ENCODE assay signal across 16 cellular contexts in genomic region chr10:102235598-102235920, GRCh38. TPM values are rescaled to one million over a fixed set of nuclear protein-coding genes. Genes with fewer than 3 reads are reported as not detected.
DNase-seq lines count a peak whose midpoint lies in the region; ATAC-seq, FAIRE-seq and TF ChIP-seq lines count a peak whose summit lies in the region.
"Had no signal": no experiment of that assay in that cellular context is flagged by ENCODE, and none has a peak within 500 bp of the region (broad histone marks: within the 10 kb centered on the region; RNA-seq: fewer than 3 reads in every experiment).

No MANE protein-coding gene starts in this region.

- H2BK120ac ChIP-seq in mesenchymal stem cell (ENCODE audit: low read depth, low read length), result no peak overlapping the region

- no peak overlapping the region for H3K14ac ChIP-seq in mesenchymal stem cell (ENCODE audit: low read length in 2 of 2)

- H3K27me3 ChIP-seq in HepG2 (ENCODE audit: control insufficient read depth in 1 of 2, insufficient read depth in 2 of 2, low read length in 2 of 2) (peaks cover 12 to 71% of the 10 kb centered on the region in 2 experiments; a peak in 4 of 5 replicates), right lobe of liver (no peaks in the 10 kb centered on the region), SJSA1 (replicated peaks) (peaks cover 19% of the 10 kb centered on the region), keratinocyte (ENCODE audit: control insufficient read depth, extremely low read depth, insufficient read depth, low read length) (peaks cover 15% of the 10 kb centered on the region), mesenchymal stem cell (ENCODE audit: control insufficient read depth in 1 of 2, insufficient read depth in 1 of 2, low read length in 2 of 2) (peaks cover 21 to 49% of the 10 kb centered on the region in 2 experiments)

- in situ Hi-C loops in HepG2 (cut with HindIII; ENCODE audit: extremely low pct_ligation_motif_present, low pct_unique_long_range_greater_than_20kb), result no loop called here

- no peak overlapping the region for H3K23ac ChIP-seq in mesenchymal stem cell (ENCODE audit: low read length in 2 of 2)

- H4K20me1 ChIP-seq in HepG2 (ENCODE audit: insufficient read depth, low read length) (no peaks in the 10 kb centered on the region), keratinocyte (ENCODE audit: control insufficient read depth, extremely low read depth, insufficient read depth, low read length) (no peaks in the 10 kb centered on the region)

- TF ChIP-seq POLR2A in HepG2 (IDR thresholded peaks at IDR 0.05; ENCODE audit: insufficient read depth in 1 of 2, low read depth in 2 of 2, low read length in 2 of 2) (no peak), right lobe of liver (IDR thresholded peaks at IDR 0.05) (no peak)

- H3K79me1 ChIP-seq in mesenchymal stem cell (replicated peaks; ENCODE audit: low read length, poor library complexity, severe bottlenecking), result no peaks in the 10 kb centered on the region

- H3K36me3 ChIP-seq in HepG2 (replicated peaks in 1 of 2; ENCODE audit: control insufficient read depth in 1 of 2, insufficient read depth in 2 of 2, low read length in 2 of 2) (no peaks in the 10 kb centered on the region), right lobe of liver (no peaks in the 10 kb centered on the region), SJSA1 (no peaks in the 10 kb centered on the region), keratinocyte (ENCODE audit: control insufficient read depth in 2 of 2, extremely low read depth in 1 of 2, insufficient read depth in 2 of 2, low read length in 2 of 2) (no peaks in the 10 kb centered on the region), mesenchymal stem cell (ENCODE audit: control insufficient read depth in 1 of 2, insufficient read depth in 2 of 2, low read depth in 1 of 2, low read length in 2 of 2) (no peaks in the 10 kb centered on the region)

- ATAC-seq in HepG2 (no peak), right lobe of liver (no peak), HG03378 (IDR thresholded peaks at IDR 0.05; ENCODE audit: unreplicated experiment) (no peak), HG03457 (IDR thresholded peaks at IDR 0.05; ENCODE audit: unreplicated experiment) (no peak)
- ATAC-seq: activated CD8-positive, alpha-beta T cell treated with anti-CD3 and anti-CD28 coated beads for 36 hours; left ventricle myocardium superior had no signal

- H2AFZ ChIP-seq in HepG2 (ENCODE audit: low read length) (no peak overlapping the region), keratinocyte (ENCODE audit: control insufficient read depth, low read length) (no peak overlapping the region), mesenchymal stem cell (ENCODE audit: low read depth, low read length) (no peak overlapping the region)
- H2AFZ ChIP-seq: parathyroid adenoma had no signal

- H3K79me2 ChIP-seq in HepG2 (ENCODE audit: insufficient read depth, low read length), result no peaks in the 10 kb centered on the region
- no peaks in the 10 kb centered on the region for H3K79me2 ChIP-seq in keratinocyte (ENCODE audit: control insufficient read depth, insufficient read depth, low read length)
- H3K79me2 ChIP-seq: parathyroid adenoma had no signal

- TF ChIP-seq RAD21 in HepG2 (CRISPR knock-in tag; IDR thresholded peaks at IDR 0.05), result no peak

- intact Hi-C loops in HepG2 (cut with micrococcal nuclease; ENCODE audit: unreplicated experiment) (no loop called here), right lobe of liver (cut with DNase I) (loop anchor here in 1 of 2 donors (5.0 kb wide), 1 partner anchor 112 kb away; no protein-coding TSS in a partner anchor)

- no peak overlapping the region for H3K27ac ChIP-seq in HepG2 (ENCODE audit: extremely low read length, insufficient read depth, low read length)
- H3K27ac ChIP-seq in right lobe of liver, result no peak overlapping the region
- no peak overlapping the region for H3K27ac ChIP-seq in SJSA1
- no peak overlapping the region for H3K27ac ChIP-seq in keratinocyte (ENCODE audit: control insufficient read depth, insufficient read depth, low read length)
- no peak overlapping the region for H3K27ac ChIP-seq in mesenchymal stem cell (ENCODE audit: low read length, poor library complexity, severe bottlenecking)
- no peak overlapping the region for H3K27ac ChIP-seq in coronary artery
- H3K27ac ChIP-seq: parathyroid adenoma had no signal

- no peak overlapping the region for H2BK5ac ChIP-seq in mesenchymal stem cell (ENCODE audit: low read depth, low read length, poor library complexity, severe bottlenecking)

- H3K4me3 ChIP-seq in HepG2 (replicated peaks in 1 of 3; ENCODE audit: insufficient read depth in 1 of 3, low read depth in 2 of 3, low read length in 3 of 3) (no peak overlapping the region), right lobe of liver (no peak overlapping the region), SJSA1 (no peak overlapping the region), keratinocyte (ENCODE audit: control insufficient read depth in 2 of 3, extremely low read depth in 1 of 3, insufficient read depth in 2 of 3, low read depth in 1 of 3, low read length in 3 of 3) (no peak overlapping the region), mesenchymal stem cell (ENCODE audit: insufficient read depth in 1 of 2, low read depth in 1 of 2, low read length in 2 of 2) (no peak overlapping the region), coronary artery (no peak overlapping the region)

- no peak overlapping the region for H3K18ac ChIP-seq in mesenchymal stem cell (ENCODE audit: low read depth in 1 of 2, low read length in 2 of 2)

- CTCF ChIA-PET in HepG2 (lab: Yijun Ruan, JAX; ENCODE audit: low intra/inter-chr PET ratio, low total read pairs), result no interaction called here

- FAIRE-seq in HepG2 (lab: Jason Lieb, UNC) (no peak), keratinocyte (lab: Jason Lieb, UNC) (peak; percentile 86)

- no peak overlapping the region for H2BK12ac ChIP-seq in mesenchymal stem cell (ENCODE audit: low read length in 2 of 2)

- H2AK5ac ChIP-seq in mesenchymal stem cell (ENCODE audit: low read length, severe bottlenecking), result no peak overlapping the region

- no TSS peak for BruUV-seq in HepG2 (replicated peaks; lab: Mats Ljungman, UMichigan)

- no peaks in the 10 kb centered on the region for H3K9me1 ChIP-seq in keratinocyte (ENCODE audit: control insufficient read depth, extremely low read depth, insufficient read depth, low read length)

- TF ChIP-seq EP300 in HepG2 (IDR thresholded peaks at IDR 0.05; ENCODE audit: low read depth in 2 of 2, low read length in 2 of 2), result no peak
- TF ChIP-seq EP300 in HepG2 (CRISPR knock-in tag; IDR thresholded peaks at IDR 0.05; ENCODE audit: borderline replicate concordance), result no peak

- H3K4me2 ChIP-seq in HepG2 (ENCODE audit: low read depth, low read length) (no peak overlapping the region), keratinocyte (ENCODE audit: control insufficient read depth, extremely low read depth, insufficient read depth, low read depth, low read length) (no peak overlapping the region), mesenchymal stem cell (ENCODE audit: low read length, poor library complexity, severe bottlenecking) (no peak overlapping the region)

- dilution Hi-C loops in keratinocyte (cut with MboI; ENCODE audit: extremely low pct_ligation_motif_present, low sequenced_read_pairs), result no loop called here

- H4K8ac ChIP-seq in mesenchymal stem cell (ENCODE audit: low read length), result no peak overlapping the region

- H4K91ac ChIP-seq in mesenchymal stem cell (ENCODE audit: low read length), result no peak overlapping the region

- H3K9me3 ChIP-seq in HepG2 (ENCODE audit: low read length) (no peaks in the 10 kb centered on the region), right lobe of liver (no peaks in the 10 kb centered on the region), SJSA1 (replicated peaks) (0 out of 2 replicates have a peak, but pooled peaks cover 4% of the 10 kb centered on the region), keratinocyte (ENCODE audit: control insufficient read depth, low read depth, low read length) (no peaks in the 10 kb centered on the region), mesenchymal stem cell (ENCODE audit: control insufficient read depth, low read length) (no peaks in the 10 kb centered on the region)

- no peak overlapping the region for H3K4ac ChIP-seq in mesenchymal stem cell (ENCODE audit: low read depth in 1 of 2, low read length in 2 of 2)

- TF ChIP-seq CTCF in HepG2 (CRISPR knock-in tag; IDR thresholded peaks at IDR 0.05), result no peak
- no peak for TF ChIP-seq CTCF in right lobe of liver (IDR thresholded peaks at IDR 0.05)
- TF ChIP-seq CTCF in keratinocyte (optimal IDR thresholded peaks at IDR 0.05 in 1 of 3, IDR thresholded peaks at IDR 0.05 in 1 of 3, conservative IDR thresholded peaks at IDR 0.05 in 1 of 3; ENCODE audit: extremely low read depth in 1 of 3, insufficient read depth in 2 of 3, low read length in 3 of 3), result no peak
- no peak for TF ChIP-seq CTCF in coronary artery (IDR thresholded peaks at IDR 0.05)

- peaks cover 39% of the 10 kb centered on the region for H3K4me1 ChIP-seq in HepG2 (ENCODE audit: insufficient read depth, low read length)
- peaks cover 0 to 15% (median 7%) of the 10 kb centered on the region in 4 donors for H3K4me1 ChIP-seq in right lobe of liver
- peaks cover 14% of the 10 kb centered on the region for H3K4me1 ChIP-seq in SJSA1 (replicated peaks)
- peaks cover 15% of the 10 kb centered on the region for H3K4me1 ChIP-seq in keratinocyte (ENCODE audit: control insufficient read depth, extremely low read depth, insufficient read depth, low read length)
- peaks cover 21% of the 10 kb centered on the region for H3K4me1 ChIP-seq in mesenchymal stem cell (ENCODE audit: control insufficient read depth, insufficient read depth, low read depth, low read length)

- 64% methylated on average over 1 of the region's 1 CpG for WGBS in HepG2 (ENCODE audit: low lambda C conversion rate)
- WGBS in right lobe of liver (ENCODE audit: insufficient coverage, low coverage, low lambda C conversion rate, missing lambda C conversion rate), result 80% methylated on average over 1 of the region's 1 CpG
- 76% methylated on average over 1 of the region's 1 CpG for WGBS in mesenchymal stem cell

- DNase-seq in HepG2 (ENCODE audit: low spot score) (no peak), right lobe of liver (no peak), SJSA1 (ENCODE audit: low read depth in 1 of 2, low spot score in 2 of 2) (peak; percentile 52 to 59), keratinocyte (ENCODE audit: low read depth, low spot score) (no peak), mesenchymal stem cell (no peak), coronary artery (ENCODE audit: low spot score) (no peak)
- DNase-seq: activated CD8-positive, alpha-beta T cell treated with anti-CD3 and anti-CD28 coated beads for 36 hours; caudate nucleus; hypothalamus; left ventricle myocardium superior; NCI-H748 treated with DMSO at 0.1 percent for 48 hours; trophoblast cell had no signal

- POLR2A ChIA-PET in HepG2 (lab: Yijun Ruan, JAX), result interaction anchor here (1.4 kb wide), 1 partner anchor 10 kb away, joined by 9 read pairs; the partner anchor contains the start of gene GBF1

- H3K9ac ChIP-seq in HepG2 (ENCODE audit: insufficient read depth, low read depth, low read length), result no peak overlapping the region
- no peak overlapping the region for H3K9ac ChIP-seq in keratinocyte (ENCODE audit: control insufficient read depth, extremely low read depth, insufficient read depth, low read length)
- no peak overlapping the region for H3K9ac ChIP-seq in mesenchymal stem cell (ENCODE audit: low read length)
- H3K9ac ChIP-seq: parathyroid adenoma had no signal

- no peak overlapping the region for H2BK15ac ChIP-seq in mesenchymal stem cell (ENCODE audit: low read depth, poor library complexity, severe bottlenecking)

RNA-seq across cellular contexts. Expression of gene PITX3, which starts 5.8 kb away (rescaled TPM):
- total RNA-seq in HepG2 (2016; rRNA removed; fragmentation: Illumina TruSeq; extraction: Trizol), result not detected in 2 replicates
- not detected in 2 replicates for total RNA-seq in HepG2 (2016; cell fraction: cytosol; rRNA removed; fragmentation: Illumina TruSeq; extraction: Trizol; ENCODE audit: low read depth)
- total RNA-seq in HepG2 (2016; cell fraction: insoluble cytoplasmic fraction; rRNA removed; fragmentation: Illumina TruSeq; extraction: Trizol), result not detected in 2 replicates
- total RNA-seq in HepG2 (2016; cell fraction: membrane; rRNA removed; fragmentation: Illumina TruSeq; extraction: Trizol), result 0.14 TPM in 1 of 2 replicates, not detected in the other
- total RNA-seq in HepG2 (2016; cell fraction: nucleus; rRNA removed; fragmentation: Illumina TruSeq; extraction: Trizol), result not detected in 2 replicates
- not detected in 2 replicates for polyA plus RNA-seq in HepG2 (2011; rRNA removed)
- 0.05 TPM in 1 of 2 replicates, not detected in the other for polyA plus RNA-seq in HepG2 (2011; cell fraction: cytosol; rRNA removed)
- polyA plus RNA-seq in HepG2 (2011; cell fraction: nucleus; rRNA removed), result 0.11 TPM in 1 of 2 replicates, not detected in the other
- polyA plus RNA-seq in HepG2 (2012), result not detected in 2 replicates
- 0.11 and 0.28 TPM in 2 replicates for polyA plus RNA-seq in HepG2 (2016; cell fraction: cytosol; fragmentation: Illumina TruSeq; extraction: Trizol; ENCODE audit: low read depth)
- not detected in 2 replicates for polyA plus RNA-seq in HepG2 (2016; cell fraction: insoluble cytoplasmic fraction; fragmentation: Illumina TruSeq; extraction: Trizol; ENCODE audit: low read depth)
- 0.12 TPM in 1 of 2 replicates, not detected in the other for polyA plus RNA-seq in HepG2 (2016; cell fraction: membrane; fragmentation: Illumina TruSeq; extraction: Trizol; ENCODE audit: low read depth)
- polyA plus RNA-seq in HepG2 (2016; cell fraction: nucleus; fragmentation: Illumina TruSeq; extraction: Trizol; ENCODE audit: insufficient read depth, low read depth), result not detected in 2 replicates
- polyA minus RNA-seq in HepG2 (2011; rRNA and poly(A)+ RNA removed; ENCODE audit: low replicate concordance), result not detected in 2 replicates
- polyA minus RNA-seq in HepG2 (2011; cell fraction: cytosol; rRNA and poly(A)+ RNA removed), result not detected in 2 replicates
- not detected in 2 replicates for polyA minus RNA-seq in HepG2 (2011; cell fraction: nucleus; rRNA and poly(A)+ RNA removed)
- not detected for total RNA-seq in right lobe of liver
- not detected in 2 replicates for total RNA-seq in SJSA1 (2014; rRNA removed; shearing (Covaris generic))
- polyA plus RNA-seq in keratinocyte, result not detected in 3 replicates
- not detected for polyA plus RNA-seq in keratinocyte (2011; ENCODE audit: low read depth)
- not detected in 2 replicates for polyA plus RNA-seq in keratinocyte (2011; cell fraction: cytosol; rRNA removed)
- not detected in 2 replicates for polyA plus RNA-seq in keratinocyte (2011; cell fraction: nucleus; rRNA removed)
- polyA plus RNA-seq in keratinocyte (2012; ENCODE audit: low replicate concordance), result not detected in 2 replicates
- not detected in 3 replicates for polyA minus RNA-seq in keratinocyte
- polyA minus RNA-seq in keratinocyte (2011; cell fraction: cytosol; rRNA and poly(A)+ RNA removed), result not detected
- not detected in 2 replicates for polyA minus RNA-seq in keratinocyte (2011; cell fraction: nucleus; rRNA and poly(A)+ RNA removed)
- 0.04 TPM for polyA plus RNA-seq in mesenchymal stem cell (2013, experiment 1 of 2)
- polyA plus RNA-seq in mesenchymal stem cell (2013, experiment 2 of 2), result 0.04 TPM
- total RNA-seq: A673 had no signal

RNA-seq across cellular contexts. Expression of gene ELOVL3, which starts 9.5 kb away (rescaled TPM):
- 0.24 and 0.69 TPM in 2 replicates for total RNA-seq in HepG2 (2016; rRNA removed; fragmentation: Illumina TruSeq; extraction: Trizol)
- 0.18 and 0.20 TPM in 2 replicates for total RNA-seq in HepG2 (2016; cell fraction: cytosol; rRNA removed; fragmentation: Illumina TruSeq; extraction: Trizol; ENCODE audit: low read depth)
- total RNA-seq in HepG2 (2016; cell fraction: insoluble cytoplasmic fraction; rRNA removed; fragmentation: Illumina TruSeq; extraction: Trizol), result 0.40 and 0.52 TPM in 2 replicates
- 0.17 and 0.25 TPM in 2 replicates for total RNA-seq in HepG2 (2016; cell fraction: membrane; rRNA removed; fragmentation: Illumina TruSeq; extraction: Trizol)
- total RNA-seq in HepG2 (2016; cell fraction: nucleus; rRNA removed; fragmentation: Illumina TruSeq; extraction: Trizol), result 0.28 and 0.37 TPM in 2 replicates
- 0.58 and 0.76 TPM in 2 replicates for polyA plus RNA-seq in HepG2 (2011; rRNA removed)
- 0.56 and 0.68 TPM in 2 replicates for polyA plus RNA-seq in HepG2 (2011; cell fraction: cytosol; rRNA removed)
- polyA plus RNA-seq in HepG2 (2011; cell fraction: nucleus; rRNA removed), result 0.47 TPM in 1 of 2 replicates, not detected in the other
- 0.23 and 0.27 TPM in 2 replicates for polyA plus RNA-seq in HepG2 (2012)
- 0.12 TPM in 1 of 2 replicates, not detected in the other for polyA plus RNA-seq in HepG2 (2016; cell fraction: cytosol; fragmentation: Illumina TruSeq; extraction: Trizol; ENCODE audit: low read depth)
- 0.24 and 0.34 TPM in 2 replicates for polyA plus RNA-seq in HepG2 (2016; cell fraction: insoluble cytoplasmic fraction; fragmentation: Illumina TruSeq; extraction: Trizol; ENCODE audit: low read depth)
- polyA plus RNA-seq in HepG2 (2016; cell fraction: membrane; fragmentation: Illumina TruSeq; extraction: Trizol; ENCODE audit: low read depth), result 0.31 TPM in 1 of 2 replicates, not detected in the other
- 0.35 and 0.46 TPM in 2 replicates for polyA plus RNA-seq in HepG2 (2016; cell fraction: nucleus; fragmentation: Illumina TruSeq; extraction: Trizol; ENCODE audit: insufficient read depth, low read depth)
- polyA minus RNA-seq in HepG2 (2011; rRNA and poly(A)+ RNA removed; ENCODE audit: low replicate concordance), result 0.24 TPM in 1 of 2 replicates, not detected in the other
- polyA minus RNA-seq in HepG2 (2011; cell fraction: cytosol; rRNA and poly(A)+ RNA removed), result not detected in 2 replicates
- polyA minus RNA-seq in HepG2 (2011; cell fraction: nucleus; rRNA and poly(A)+ RNA removed), result not detected in 2 replicates
- not detected for total RNA-seq in right lobe of liver
- not detected in 2 replicates for total RNA-seq in SJSA1 (2014; rRNA removed; shearing (Covaris generic))
- 0.10 to 0.42 TPM (median 0.26 TPM) in 3 replicates for polyA plus RNA-seq in keratinocyte
- polyA plus RNA-seq in keratinocyte (2011; ENCODE audit: low read depth), result 0.77 TPM
- polyA plus RNA-seq in keratinocyte (2011; cell fraction: cytosol; rRNA removed), result 0.06 and 0.25 TPM in 2 replicates
- 0.16 TPM in 1 of 2 replicates, not detected in the other for polyA plus RNA-seq in keratinocyte (2011; cell fraction: nucleus; rRNA removed)
- polyA plus RNA-seq in keratinocyte (2012; ENCODE audit: low replicate concordance), result 0.08 and 1.5 TPM in 2 replicates
- polyA minus RNA-seq in keratinocyte, result 0.46 TPM in 1 of 3 replicates, not detected in the others
- not detected for polyA minus RNA-seq in keratinocyte (2011; cell fraction: cytosol; rRNA and poly(A)+ RNA removed)
- not detected in 2 replicates for polyA minus RNA-seq in keratinocyte (2011; cell fraction: nucleus; rRNA and poly(A)+ RNA removed)
- polyA plus RNA-seq in mesenchymal stem cell (2013, experiment 1 of 2), result 0.12 TPM
- 0.25 TPM for polyA plus RNA-seq in mesenchymal stem cell (2013, experiment 2 of 2)
- total RNA-seq: A673; activated CD8-positive, alpha-beta T cell treated with anti-CD3 and anti-CD28 coated beads for 36 hours; left ventricle myocardium superior had no signal

RNA-seq across cellular contexts. Expression of gene GBF1, which starts 9.8 kb away (rescaled TPM):
- total RNA-seq in HepG2 (2016; rRNA removed; fragmentation: Illumina TruSeq; extraction: Trizol) (21.9 and 28.7 TPM in 2 replicates), right lobe of liver (10 to 100 TPM; 22.6 to 27.2 (median 23.7) TPM)
- total RNA-seq in HepG2 (2016; cell fraction: cytosol; rRNA removed; fragmentation: Illumina TruSeq; extraction: Trizol; ENCODE audit: low read depth), result 3.2 and 4.2 TPM in 2 replicates
- total RNA-seq in HepG2 (2016; cell fraction: insoluble cytoplasmic fraction; rRNA removed; fragmentation: Illumina TruSeq; extraction: Trizol), result 22.3 and 26.2 TPM in 2 replicates
- 7.6 and 8.1 TPM in 2 replicates for total RNA-seq in HepG2 (2016; cell fraction: membrane; rRNA removed; fragmentation: Illumina TruSeq; extraction: Trizol)
- total RNA-seq in HepG2 (2016; cell fraction: nucleus; rRNA removed; fragmentation: Illumina TruSeq; extraction: Trizol), result 23.7 and 28.1 TPM in 2 replicates
- polyA plus RNA-seq in HepG2 (2011; rRNA removed) (17.1 and 17.6 TPM in 2 replicates), keratinocyte (14.7 to 27.0 TPM (median 17.4 TPM) in 3 replicates)
- polyA plus RNA-seq in HepG2 (2011; cell fraction: cytosol; rRNA removed), result 6.6 and 6.8 TPM in 2 replicates
- polyA plus RNA-seq in HepG2 (2011; cell fraction: nucleus; rRNA removed), result 33.9 and 34.6 TPM in 2 replicates
- polyA plus RNA-seq in HepG2 (2012), result 17.5 and 19.2 TPM in 2 replicates
- polyA plus RNA-seq in HepG2 (2016; cell fraction: cytosol; fragmentation: Illumina TruSeq; extraction: Trizol; ENCODE audit: low read depth), result 1.1 and 1.4 TPM in 2 replicates
- polyA plus RNA-seq in HepG2 (2016; cell fraction: insoluble cytoplasmic fraction; fragmentation: Illumina TruSeq; extraction: Trizol; ENCODE audit: low read depth), result 13.0 and 19.5 TPM in 2 replicates
- polyA plus RNA-seq in HepG2 (2016; cell fraction: membrane; fragmentation: Illumina TruSeq; extraction: Trizol; ENCODE audit: low read depth), result 2.5 and 3.3 TPM in 2 replicates
- 34.6 and 42.2 TPM in 2 replicates for polyA plus RNA-seq in HepG2 (2016; cell fraction: nucleus; fragmentation: Illumina TruSeq; extraction: Trizol; ENCODE audit: insufficient read depth, low read depth)
- polyA minus RNA-seq in HepG2 (2011; rRNA and poly(A)+ RNA removed; ENCODE audit: low replicate concordance), result 41.9 and 48.3 TPM in 2 replicates
- 21.2 and 23.7 TPM in 2 replicates for polyA minus RNA-seq in HepG2 (2011; cell fraction: cytosol; rRNA and poly(A)+ RNA removed)
- 31.8 and 43.1 TPM in 2 replicates for polyA minus RNA-seq in HepG2 (2011; cell fraction: nucleus; rRNA and poly(A)+ RNA removed)
- 23.3 and 36.3 TPM in 2 replicates for total RNA-seq in SJSA1 (2014; rRNA removed; shearing (Covaris generic))
- polyA plus RNA-seq in keratinocyte (2011; ENCODE audit: low read depth), result 9.5 TPM
- 17.5 and 18.3 TPM in 2 replicates for polyA plus RNA-seq in keratinocyte (2011; cell fraction: cytosol; rRNA removed)
- polyA plus RNA-seq in keratinocyte (2011; cell fraction: nucleus; rRNA removed), result 51.6 and 59.4 TPM in 2 replicates
- 18.5 and 35.6 TPM in 2 replicates for polyA plus RNA-seq in keratinocyte (2012; ENCODE audit: low replicate concordance)
- 46.2 to 106 TPM (median 67.6 TPM) in 3 replicates for polyA minus RNA-seq in keratinocyte
- polyA minus RNA-seq in keratinocyte (2011; cell fraction: cytosol; rRNA and poly(A)+ RNA removed), result 27.8 TPM
- 62.0 and 97.2 TPM in 2 replicates for polyA minus RNA-seq in keratinocyte (2011; cell fraction: nucleus; rRNA and poly(A)+ RNA removed)
- polyA plus RNA-seq in mesenchymal stem cell (2013, experiment 1 of 2), result 28.8 TPM
- 26.0 TPM for polyA plus RNA-seq in mesenchymal stem cell (2013, experiment 2 of 2)

Comparison
In these comparisons a context has a peak if more than half of its experiments do, and no peak if none do; other contexts are left out.
1. DNase-seq: peak in SJSA1 (2 of 2); none in HepG2 (single experiment), right lobe of liver (0 of 3), keratinocyte (single experiment), mesenchymal stem cell (single experiment) and coronary artery (single experiment).